ENCODE assay signal across 1 cellular context in the genomic region with DNA sequence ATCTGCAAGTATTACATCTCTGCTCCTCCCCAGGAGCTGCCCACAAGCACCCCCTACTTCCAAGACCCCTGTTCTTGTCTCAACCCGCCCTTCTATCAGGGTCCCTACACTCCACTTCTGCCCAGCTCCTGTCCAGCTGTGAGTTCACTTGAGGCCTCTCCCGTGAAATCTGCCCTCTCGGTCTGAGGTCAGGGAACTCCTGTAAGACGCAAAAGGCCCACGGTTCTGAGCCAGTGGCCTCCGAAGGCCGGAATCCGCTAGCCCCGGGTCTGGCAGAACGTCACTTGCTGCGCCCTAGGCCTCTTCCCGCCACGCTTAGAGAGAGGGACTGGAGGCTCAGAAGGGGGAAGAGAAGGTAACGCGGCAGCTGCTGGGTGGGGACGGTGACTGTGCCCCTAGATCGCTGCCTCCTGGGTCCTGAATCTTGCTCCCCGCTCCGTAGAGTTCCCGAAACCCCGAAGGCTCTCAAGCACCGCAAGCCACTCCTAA.
A peak's percentile ranks its signal among the peaks of the same experiment; 100 is the strongest.
TF ChIP-seq lines count a peak whose summit lies in the region.

No MANE protein-coding gene starts in this region.

TF ChIP-seq in H1, 55 proteins besides CTCF, POLR2A, EP300 and RAD21:
- TF ChIP-seq CBX8 (IDR thresholded peaks at IDR 0.05; ENCODE audit: borderline replicate concordance, low read depth, low read length) (no peak), BACH1 (IDR thresholded peaks at IDR 0.05; ENCODE audit: low read length) (no peak), MAFK (IDR thresholded peaks at IDR 0.05; ENCODE audit: low read depth, low read length) (no peak), SAP30 (IDR thresholded peaks at IDR 0.05; ENCODE audit: insufficient read depth, insufficient replicate concordance, low read length) (peak; percentile 31), CREB1 (IDR thresholded peaks at IDR 0.05) (peak; percentile 48), ASH2L (IDR thresholded peaks at IDR 0.05; ENCODE audit: low read length) (peak; percentile 83)
